Comparison of ENCODE assay signal across 8 cellular contexts in the genomic region with DNA sequence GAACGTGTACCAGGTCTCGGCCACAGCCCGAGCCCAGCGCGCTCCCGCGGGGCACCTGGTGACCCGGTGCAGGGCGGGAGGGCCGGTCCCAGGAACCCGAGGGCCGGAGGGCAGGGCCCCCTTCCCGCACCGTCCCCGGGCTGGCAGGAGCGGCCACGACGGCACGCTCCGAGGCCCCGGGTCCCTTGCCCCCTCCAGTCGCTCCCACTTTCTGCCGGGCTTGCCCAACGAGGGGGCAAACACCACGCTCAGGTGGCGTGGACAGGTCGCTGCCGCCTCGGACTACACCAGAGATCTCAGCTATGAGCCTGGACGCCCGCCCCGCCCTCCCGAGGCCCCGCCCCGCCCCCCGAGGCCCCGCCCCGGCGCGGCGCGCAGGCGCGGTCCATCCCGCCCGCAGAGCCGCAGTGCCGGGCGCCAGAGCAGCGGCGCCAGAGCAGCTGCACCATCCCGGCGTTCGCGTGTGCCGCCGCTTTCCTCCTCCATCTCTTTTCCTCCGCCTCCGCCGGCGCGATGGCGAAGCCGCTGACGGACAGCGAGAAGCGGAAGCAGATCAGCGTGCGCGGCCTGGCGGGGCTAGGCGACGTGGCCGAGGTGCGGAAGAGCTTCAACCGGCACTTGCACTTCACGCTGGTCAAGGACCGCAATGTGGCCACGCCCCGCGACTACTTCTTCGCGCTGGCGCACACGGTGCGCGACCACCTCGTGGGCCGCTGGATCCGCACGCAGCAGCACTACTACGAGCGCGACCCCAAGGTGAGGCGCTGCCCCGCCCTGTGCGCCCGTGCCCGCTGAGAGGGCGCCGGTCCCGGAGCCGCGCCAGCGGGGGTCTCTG. TPM values are rescaled to one million over a fixed set of nuclear protein-coding genes. Genes with fewer than 3 reads are reported as not detected.
A peak's percentile ranks its signal among the peaks of the same experiment; 100 is the strongest.
DNase-seq lines count a peak whose midpoint lies in the region; ATAC-seq lines count a peak whose summit lies in the region.

Gene PYGB (plus strand): TSS at position 420 of the 835 bp plus-strand sequence. CDS start 94 bp downstream, at position 514.

- H3K4me3 ChIP-seq in effector memory CD4-positive, alpha-beta T cell (ENCODE audit: insufficient read depth, low read depth, low read length, poor library complexity, severe bottlenecking): peak within 1 kb of the TSS; percentile 89

- peaks cover 16% of the 10 kb centered on the region for H3K4me1 ChIP-seq in effector memory CD4-positive, alpha-beta T cell (ENCODE audit: control insufficient read depth, insufficient read depth, low read length, poor library complexity, severe bottlenecking)

- no peaks in the 10 kb centered on the region for H3K36me3 ChIP-seq in effector memory CD4-positive, alpha-beta T cell (ENCODE audit: control insufficient read depth, insufficient read depth, low read length)

- CTCF ChIA-PET in activated CD8-positive, alpha-beta memory T cell treated with anti-CD3 and anti-CD28 coated beads for 36 hours (lab: Charles Lee): interaction anchor here (1.1 to 1.4 kb wide), 2 partner anchors 25 to 143 kb away, joined by 3 to 4 read pairs; partner anchors contain the start of gene ABHD12

- DNase-seq in CMK (ENCODE audit: low read depth) (peak; percentile 86), HK-2 (ENCODE audit: unreplicated experiment) (peak; percentile 89), NOMO-1 (lab: John Stamatoyannopoulos, UW; ENCODE audit: unreplicated experiment in 2 of 2) (peak; percentile 76 to 85), medulla oblongata (ENCODE audit: extremely low spot score) (peak; percentile 82)
- DNase-seq in effector memory CD4-positive, alpha-beta T cell: peak; percentile 56 to 74 (median 66)
- peak; percentile 52 to 62 (median 56) for DNase-seq in stimulated activated CD4-positive, alpha-beta T cell treated with anti-CD3 and anti-CD28 coated beads, TNF-alpha, amount 100 ng/mL, for 48 hours (ENCODE audit: low read depth in 3 of 3)

- peak; percentile 71 for ATAC-seq in GM19455 (IDR thresholded peaks at IDR 0.05; ENCODE audit: unreplicated experiment)

- H3K27me3 ChIP-seq in effector memory CD4-positive, alpha-beta T cell (replicated peaks; ENCODE audit: control insufficient read depth, insufficient read depth, low read length, poor library complexity, severe bottlenecking): no peaks in the 10 kb centered on the region

- POLR2A ChIA-PET in activated CD8-positive, alpha-beta memory T cell treated with anti-CD3 and anti-CD28 coated beads for 36 hours (lab: Charles Lee): interaction anchor here (0.6 to 1.5 kb wide), 7 partner anchors 11 to 1898 kb away, joined by 3 to 7 read pairs (median 4); partner anchors contain the start of genes ENTPD6 and GINS1

- no peaks in the 10 kb centered on the region for H3K9me3 ChIP-seq in effector memory CD4-positive, alpha-beta T cell (ENCODE audit: control insufficient read depth, low read length)

- peak within 1 kb of the TSS; percentile 49 for H3K27ac ChIP-seq in effector memory CD4-positive, alpha-beta T cell (ENCODE audit: insufficient read depth, low read length, poor library complexity, severe bottlenecking)

RNA-seq across cellular contexts. Expression of gene PYGB, which starts in this region (rescaled TPM):
- total RNA-seq in activated CD8-positive, alpha-beta memory T cell treated with anti-CD3 and anti-CD28 coated beads for 36 hours: 10 to 100 TPM; 37.2 to 39.8 TPM

Comparison
In these comparisons a context has a peak if more than half of its experiments do, and no peak if none do; other contexts are left out.
1. Peak in every context shown above with its lines: DNase-seq, ATAC-seq, H3K4me3 ChIP-seq and H3K27ac ChIP-seq.